ENCODE assay signal across 8 cellular contexts in genomic region chr1:161117681-161118581, GRCh38. TPM values are rescaled to one million over a fixed set of nuclear protein-coding genes. Genes with fewer than 3 reads are reported as not detected.
DNase-seq lines count a peak whose midpoint lies in the region; ATAC-seq and TF ChIP-seq lines count a peak whose summit lies in the region.

Gene NIT1 (plus strand): TSS chr1:161118105. CDS start chr1:161118177, 72 bp downstream.
Gene PFDN2 (minus strand): TSS chr1:161118037. CDS start chr1:161118026, 11 bp downstream.

- H3K4me1 ChIP-seq in liver (ENCODE audit: control insufficient read depth in 4 of 4, insufficient read depth in 4 of 4, low read length in 3 of 4) = peaks cover 12 to 50% (median 38%) of the 10 kb centered on the region in 4 donors

- H3K27me3 Mint-ChIP-seq in activated CD4-positive, alpha-beta memory T cell treated with anti-CD3 and anti-CD28 coated beads for 36 hours = no peaks in the 10 kb centered on the region

- H3K4me3 ChIP-seq in dorsolateral prefrontal cortex (peak within 1 kb of the TSS; percentile 74 to 100 (median 98)), liver (ENCODE audit: low read depth in 1 of 3, low read length in 3 of 3) (peak within 1 kb of the TSS; percentile 83 to 98 (median 98))

- H3K4me1 Mint-ChIP-seq in activated CD4-positive, alpha-beta memory T cell treated with anti-CD3 and anti-CD28 coated beads for 36 hours (ENCODE audit: low read depth) = peaks cover 66% of the 10 kb centered on the region

- H3K27ac ChIP-seq in C4-2B (peak within 1 kb of the TSS; percentile 92), dorsolateral prefrontal cortex (peak within 1 kb of the TSS; percentile 48 to 96 (median 89)), liver (ENCODE audit: low read depth in 1 of 2, low read length in 2 of 2) (peak within 1 kb of the TSS; percentile 89 to 93)

- H3K27me3 ChIP-seq in dorsolateral prefrontal cortex (no peaks in the 10 kb centered on the region), liver (ENCODE audit: control insufficient read depth in 4 of 4, insufficient read depth in 4 of 4, low read length in 3 of 4) (no peaks in the 10 kb centered on the region)

- no peak for TF ChIP-seq RAD21 in liver (IDR thresholded peaks at IDR 0.05)

- H3K9me3 Mint-ChIP-seq in activated CD4-positive, alpha-beta memory T cell treated with anti-CD3 and anti-CD28 coated beads for 36 hours = no peaks in the 10 kb centered on the region

- TF ChIP-seq CTCF in C4-2B (conservative IDR thresholded peaks at IDR 0.05) (no peak), dorsolateral prefrontal cortex (IDR thresholded peaks at IDR 0.05 in 54 of 56, conservative IDR thresholded peaks at IDR 0.05 in 2 of 56; ENCODE audit: low read depth in 1 of 56, partially characterized antibody in 56 of 56) (peak in 31 of 56 donors; percentile 5 to 50 (median 27)), liver (IDR thresholded peaks at IDR 0.05; ENCODE audit: low read depth, low read length, missing input control) (no peak)

- no peaks in the 10 kb centered on the region for H3K9me3 ChIP-seq in liver (ENCODE audit: control insufficient read depth in 4 of 4, low read length in 3 of 4)

- ATAC-seq in GM19328 (IDR thresholded peaks at IDR 0.05; ENCODE audit: unreplicated experiment) (peak; percentile 81), HG03469 (IDR thresholded peaks at IDR 0.05; ENCODE audit: unreplicated experiment) (peak; percentile 53)

- peak within 1 kb of the TSS; percentile 93 for H3K4me3 Mint-ChIP-seq in activated CD4-positive, alpha-beta memory T cell treated with anti-CD3 and anti-CD28 coated beads for 36 hours

- POLR2A ChIA-PET in activated CD4-positive, alpha-beta memory T cell treated with anti-CD3 and anti-CD28 coated beads for 36 hours (lab: Charles Lee) = interaction anchor here (0.8 to 3.2 kb wide), 13 partner anchors 10 to 491 kb away, joined by 3 to 18 read pairs (median 5); partner anchors contain the start of genes ARHGAP30, PPOX, TOMM40L and TSTD1

- peaks cover 7 to 31% (median 24%) of the 10 kb centered on the region in 4 donors for H3K36me3 ChIP-seq in liver (ENCODE audit: control insufficient read depth in 4 of 4, insufficient read depth in 3 of 4, low read depth in 1 of 4, low read length in 3 of 4)

- intact Hi-C loops in activated CD4-positive, alpha-beta memory T cell treated with anti-CD3 and anti-CD28 coated beads for 36 hours (cut with micrococcal nuclease) = loop anchor here (1.0 to 5.0 kb wide), 5 partner anchors 35 to 856 kb away; partner anchors contain the start of genes DCAF8, F11R, SDHC and UFC1
- intact Hi-C loops in dorsolateral prefrontal cortex (cut with DNase I) = loop anchor here in 1 of 2 donors (2.0 kb wide), 1 partner anchor 15 kb away; the partner anchor contains the start of gene DEDD

- WGBS in liver = under 1% methylated on average over 59 of the region's 59 CpGs

- DNase-seq in NCI-H748 (lab: John Stamatoyannopoulos, UW; ENCODE audit: unreplicated experiment) = peak; percentile 88
- DNase-seq in activated CD4-positive, alpha-beta memory T cell treated with anti-CD3 and anti-CD28 coated beads for 36 hours = peak; percentile 92
- peak; percentile 77 to 94 (median 86) for DNase-seq in dorsolateral prefrontal cortex
- DNase-seq in stimulated activated CD4-positive, alpha-beta T cell treated with anti-CD3 and anti-CD28 coated beads, Interleukin-4, amount 100 ng/mL, for 1 hour = peak; percentile 88

- peak within 1 kb of the TSS; percentile 84 for H3K27ac Mint-ChIP-seq in activated CD4-positive, alpha-beta memory T cell treated with anti-CD3 and anti-CD28 coated beads for 36 hours

- CTCF ChIA-PET in activated CD4-positive, alpha-beta memory T cell treated with anti-CD3 and anti-CD28 coated beads for 36 hours (lab: Charles Lee) = interaction anchor here (1.1 to 3.9 kb wide), 7 partner anchors 9 to 76 kb away, joined by 3 to 40 read pairs (median 4); partner anchors contain the start of genes ARHGAP30, KLHDC9 and PPOX

- H3K9ac ChIP-seq in liver (ENCODE audit: low read depth in 1 of 2, low read length in 2 of 2) = peak within 1 kb of the TSS; percentile 84 to 95

- peaks cover 43% of the 10 kb centered on the region for H3K36me3 Mint-ChIP-seq in activated CD4-positive, alpha-beta memory T cell treated with anti-CD3 and anti-CD28 coated beads for 36 hours

TF ChIP-seq in liver, 16 proteins besides CTCF, POLR2A, EP300 and RAD21:
- TF ChIP-seq HNF4A (conservative IDR thresholded peaks at IDR 0.05) (peak; percentile 30 to 39), EGR1 (IDR thresholded peaks at IDR 0.05; ENCODE audit: low read depth in 2 of 2) (peak; percentile 83 to 92), MAX (IDR thresholded peaks at IDR 0.05) (peak; percentile 33), NR2F2 (IDR thresholded peaks at IDR 0.05) (no peak), FOXA2 (IDR thresholded peaks at IDR 0.05) (no peak), YY1 (IDR thresholded peaks at IDR 0.05) (peak; percentile 97), ATF3 (IDR thresholded peaks at IDR 0.05) (no peak), RXRA (IDR thresholded peaks at IDR 0.05) (no peak), GABPA (IDR thresholded peaks at IDR 0.05 in 1 of 2, conservative IDR thresholded peaks at IDR 0.05 in 1 of 2) (peak; percentile 76 to 93), SP1 (IDR thresholded peaks at IDR 0.05) (peak; percentile 41), ZBTB33 (IDR thresholded peaks at IDR 0.05) (no peak), REST (IDR thresholded peaks at IDR 0.05) (peak; percentile 69), HNF4G (IDR thresholded peaks at IDR 0.05) (no peak), JUND (IDR thresholded peaks at IDR 0.05) (no peak), TAF1 (conservative IDR thresholded peaks at IDR 0.05) (peak; percentile 37), FOXA1 (IDR thresholded peaks at IDR 0.05) (no peak)

RNA-seq across cellular contexts. Expression of gene NIT1, which starts in this region (rescaled TPM):
- total RNA-seq in activated CD4-positive, alpha-beta memory T cell treated with anti-CD3 and anti-CD28 coated beads for 36 hours = 10 to 100 TPM; 65.2 to 66.5 TPM
- total RNA-seq in dorsolateral prefrontal cortex = 10 to 100 TPM; 28.2 to 55.3 (median 40.7) TPM
- total RNA-seq in liver = 10 to 100 TPM; 17.8 to 37.2 TPM
- 10 to 100 TPM; 41.4 to 45.8 TPM for polyA plus RNA-seq in liver

RNA-seq across cellular contexts. Expression of gene PFDN2, which starts in this region (rescaled TPM):
- 100 to 1,000 TPM; 152 to 155 TPM for total RNA-seq in activated CD4-positive, alpha-beta memory T cell treated with anti-CD3 and anti-CD28 coated beads for 36 hours
- 100 to 1,000 TPM in 3 of 120 experiments, 10 to 100 TPM in 117; 50.1 to 108 (median 72.3) TPM for total RNA-seq in dorsolateral prefrontal cortex
- total RNA-seq in liver = 10 to 100 TPM; 12.4 to 19.3 TPM
- 10 to 100 TPM; 48.7 to 61.9 TPM for polyA plus RNA-seq in liver

Comparison
In these comparisons a context has a peak if more than half of its experiments do, and no peak if none do; other contexts are left out.
1. Peak in every context shown above with its lines: DNase-seq, ATAC-seq, H3K4me3 ChIP-seq and H3K27ac ChIP-seq.
2. CTCF ChIP-seq: peak in dorsolateral prefrontal cortex (31 of 56); none in C4-2B (single experiment) and liver (single experiment).